In the genomic region with DNA sequence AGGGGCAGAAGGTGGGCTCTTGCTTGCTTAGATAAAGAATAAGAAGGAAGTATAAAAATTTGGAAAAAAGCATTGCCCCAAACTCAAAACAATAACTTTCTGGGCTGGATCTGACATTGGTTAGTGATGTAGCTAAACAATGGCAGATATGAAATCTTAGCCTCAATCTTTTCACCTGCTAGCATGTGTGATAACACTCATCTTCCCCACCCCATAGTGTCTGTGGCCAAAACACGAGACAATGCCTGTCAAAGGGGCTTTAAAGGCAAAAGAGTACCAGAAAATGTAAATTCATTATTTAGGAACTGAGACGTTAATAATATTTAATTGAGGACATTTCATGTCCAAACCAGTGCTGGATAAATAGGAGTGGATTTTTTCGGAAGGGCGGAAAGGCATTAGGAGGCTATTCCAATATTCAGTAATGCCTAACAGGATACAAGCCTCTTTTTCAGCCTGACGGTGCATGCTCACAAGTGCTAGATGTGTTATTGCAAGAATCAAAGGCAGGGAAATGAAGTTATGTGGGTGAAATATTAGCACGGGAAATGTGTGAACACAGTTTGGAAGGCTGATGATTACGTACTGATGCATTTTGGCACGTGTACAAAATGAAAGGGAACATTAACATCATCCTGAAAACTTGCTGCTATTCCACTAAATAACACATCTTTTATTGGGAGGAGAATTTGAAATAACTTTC, we compare ENCODE assay signal across 22 cellular contexts.
DNase-seq lines count a peak whose midpoint lies in the region; ATAC-seq and TF ChIP-seq lines count a peak whose summit lies in the region.
"Had no signal": no experiment of that assay in that cellular context is flagged by ENCODE, and none has a peak within 500 bp of the region (broad histone marks: within the 10 kb centered on the region; RNA-seq: fewer than 3 reads in every experiment).

No MANE protein-coding gene starts in this region.

- peaks cover 4% of the 10 kb centered on the region for H3K36me3 Mint-ChIP-seq in central memory CD8-positive, alpha-beta T cell (ENCODE audit: insufficient read depth)
- H3K36me3 Mint-ChIP-seq in immature natural killer cell: no peaks in the 10 kb centered on the region
- no peaks in the 10 kb centered on the region for H3K36me3 Mint-ChIP-seq in T-helper 2 cell treated with Interferon-gamma antibody and Interleukin-4, amounts not matched to agents 5 μg/mL and 100 μg/mL, for 36 hours (ENCODE audit: low read depth)

- peaks cover 19% of the 10 kb centered on the region for H3K9me3 ChIP-seq in left ventricle myocardium inferior (replicated peaks)
- H3K9me3 ChIP-seq: A549, Caco-2 had no signal

- H3K4me1 ChIP-seq in left ventricle myocardium inferior: no peaks in the 10 kb centered on the region
- H3K4me1 ChIP-seq: A549, Caco-2 had no signal

- no peak for DNase-seq in Right ventricle myocardium inferior (ENCODE audit: missing footprints)
- no peak for DNase-seq in left ventricle myocardium inferior
- no peak for DNase-seq in central memory CD8-positive, alpha-beta T cell (ENCODE audit: low spot score in 2 of 2)
- DNase-seq in immature natural killer cell: peak; percentile 65 to 76 (median 73)
- no peak for DNase-seq in NCI-H2227 treated with DMSO at 0.1 percent for 48 hours (lab: John Stamatoyannopoulos, UW)
- no peak for DNase-seq in DMS79 (lab: John Stamatoyannopoulos, UW)
- no peak for DNase-seq in T-helper 2 cell treated with Interferon-gamma antibody and Interleukin-4, amounts not matched to agents 5 μg/mL and 100 μg/mL, for 36 hours (ENCODE audit: low spot score)
- DNase-seq: AML-193; Caco-2; CD4-positive, alpha-beta T cell; DMS153; DND-41; EL; GOT3; H7; HFFc6 had no signal

- H3K4me3 ChIP-seq in left ventricle myocardium inferior: no peak overlapping the region
- H3K4me3 ChIP-seq: A549, GM12878 had no signal

- no peaks in the 10 kb centered on the region for H3K9me3 Mint-ChIP-seq in central memory CD8-positive, alpha-beta T cell
- H3K9me3 Mint-ChIP-seq in immature natural killer cell: peaks cover 0 to 1% (median 0%) of the 10 kb centered on the region in 6 donors
- H3K9me3 Mint-ChIP-seq in T-helper 2 cell treated with Interferon-gamma antibody and Interleukin-4, amounts not matched to agents 5 μg/mL and 100 μg/mL, for 36 hours: no peaks in the 10 kb centered on the region

- no peak for TF ChIP-seq CTCF in left ventricle myocardium inferior (IDR thresholded peaks at IDR 0.05; ENCODE audit: borderline replicate concordance)

- H3K27me3 ChIP-seq in left ventricle myocardium inferior (ENCODE audit: low read depth): peaks cover 19% of the 10 kb centered on the region

- H3K27ac Mint-ChIP-seq in central memory CD8-positive, alpha-beta T cell (ENCODE audit: low read depth): peak overlapping the region; percentile 46
- H3K27ac Mint-ChIP-seq in immature natural killer cell: peak overlapping the region; percentile 80 to 90 (median 86)
- no peak overlapping the region for H3K27ac Mint-ChIP-seq in T-helper 2 cell treated with Interferon-gamma antibody and Interleukin-4, amounts not matched to agents 5 μg/mL and 100 μg/mL, for 36 hours
- H3K27ac Mint-ChIP-seq: CD4-positive, alpha-beta T cell; HFFc6 had no signal

- H3K27ac ChIP-seq in left ventricle myocardium inferior (replicated peaks): no peak overlapping the region
- H3K27ac ChIP-seq: 22Rv1, A549, C4-2B, HL-60 had no signal

- no peaks in the 10 kb centered on the region for H3K36me3 ChIP-seq in left ventricle myocardium inferior

- H3K4me1 Mint-ChIP-seq in central memory CD8-positive, alpha-beta T cell: peaks cover 19% of the 10 kb centered on the region
- H3K4me1 Mint-ChIP-seq in immature natural killer cell: peaks cover 31 to 33% of the 10 kb centered on the region in 2 donors
- H3K4me1 Mint-ChIP-seq in T-helper 2 cell treated with Interferon-gamma antibody and Interleukin-4, amounts not matched to agents 5 μg/mL and 100 μg/mL, for 36 hours (ENCODE audit: low read depth): no peaks in the 10 kb centered on the region

- peaks cover 15% of the 10 kb centered on the region for H3K27me3 Mint-ChIP-seq in central memory CD8-positive, alpha-beta T cell
- peaks cover 1 to 9% (median 4%) of the 10 kb centered on the region in 3 donors for H3K27me3 Mint-ChIP-seq in immature natural killer cell (ENCODE audit: low read depth in 3 of 3)
- no peaks in the 10 kb centered on the region for H3K27me3 Mint-ChIP-seq in T-helper 2 cell treated with Interferon-gamma antibody and Interleukin-4, amounts not matched to agents 5 μg/mL and 100 μg/mL, for 36 hours (ENCODE audit: low read depth)

- ATAC-seq in Right ventricle myocardium inferior: peak; percentile 56
- peak; percentile 82 for ATAC-seq in central memory CD8-positive, alpha-beta T cell (replicated peaks; ENCODE audit: extremely low read depth, poor library complexity, severe bottlenecking)
- ATAC-seq: A549, GM12878, HCT116 had no signal

- intact Hi-C loops in Right ventricle myocardium inferior (cut with DNase I) (no loop called here), left ventricle myocardium inferior (cut with micrococcal nuclease) (no loop called here)

- no peak overlapping the region for H3K4me3 Mint-ChIP-seq in central memory CD8-positive, alpha-beta T cell
- H3K4me3 Mint-ChIP-seq in immature natural killer cell: peak overlapping the region; percentile 23 to 67 (median 65)
- H3K4me3 Mint-ChIP-seq in T-helper 2 cell treated with Interferon-gamma antibody and Interleukin-4, amounts not matched to agents 5 μg/mL and 100 μg/mL, for 36 hours: no peak overlapping the region
- H3K4me3 Mint-ChIP-seq: CD4-positive, alpha-beta T cell; HFFc6 had no signal

Comparison
In these comparisons a context has a peak if more than half of its experiments do, and no peak if none do; other contexts are left out.
1. DNase-seq: peak in immature natural killer cell (3 of 3); none in Right ventricle myocardium inferior (single experiment), left ventricle myocardium inferior (single experiment), central memory CD8-positive, alpha-beta T cell (0 of 2), NCI-H2227 treated with DMSO at 0.1 percent for 48 hours (single experiment), DMS79 (single experiment) and T-helper 2 cell treated with Interferon-gamma antibody and Interleukin-4, amounts not matched to agents 5 μg/mL and 100 μg/mL, for 36 hours (single experiment).
2. H3K4me3 Mint-ChIP-seq: peak in immature natural killer cell (5 of 5); none in central memory CD8-positive, alpha-beta T cell (single experiment) and T-helper 2 cell treated with Interferon-gamma antibody and Interleukin-4, amounts not matched to agents 5 μg/mL and 100 μg/mL, for 36 hours (single experiment).